ENCODE assay signal across 1 cellular context in genomic region chr1:42282024-42282579, GRCh38.
TF ChIP-seq lines count a peak whose summit lies in the region.

No MANE protein-coding gene starts in this region.

TF ChIP-seq in GM23338, 12 proteins besides CTCF, POLR2A, EP300 and RAD21 (continued from another document):
- no peak for TF ChIP-seq ETS1 (IDR thresholded peaks at IDR 0.05)
- no peak for TF ChIP-seq ZNF114 (CRISPR knock-in tag; IDR thresholded peaks at IDR 0.05)
- TF ChIP-seq STAT1 (IDR thresholded peaks at IDR 0.05; ENCODE audit: unreplicated experiment), result no peak
